1 cellular context compared by ENCODE assay signal in the genomic region with DNA sequence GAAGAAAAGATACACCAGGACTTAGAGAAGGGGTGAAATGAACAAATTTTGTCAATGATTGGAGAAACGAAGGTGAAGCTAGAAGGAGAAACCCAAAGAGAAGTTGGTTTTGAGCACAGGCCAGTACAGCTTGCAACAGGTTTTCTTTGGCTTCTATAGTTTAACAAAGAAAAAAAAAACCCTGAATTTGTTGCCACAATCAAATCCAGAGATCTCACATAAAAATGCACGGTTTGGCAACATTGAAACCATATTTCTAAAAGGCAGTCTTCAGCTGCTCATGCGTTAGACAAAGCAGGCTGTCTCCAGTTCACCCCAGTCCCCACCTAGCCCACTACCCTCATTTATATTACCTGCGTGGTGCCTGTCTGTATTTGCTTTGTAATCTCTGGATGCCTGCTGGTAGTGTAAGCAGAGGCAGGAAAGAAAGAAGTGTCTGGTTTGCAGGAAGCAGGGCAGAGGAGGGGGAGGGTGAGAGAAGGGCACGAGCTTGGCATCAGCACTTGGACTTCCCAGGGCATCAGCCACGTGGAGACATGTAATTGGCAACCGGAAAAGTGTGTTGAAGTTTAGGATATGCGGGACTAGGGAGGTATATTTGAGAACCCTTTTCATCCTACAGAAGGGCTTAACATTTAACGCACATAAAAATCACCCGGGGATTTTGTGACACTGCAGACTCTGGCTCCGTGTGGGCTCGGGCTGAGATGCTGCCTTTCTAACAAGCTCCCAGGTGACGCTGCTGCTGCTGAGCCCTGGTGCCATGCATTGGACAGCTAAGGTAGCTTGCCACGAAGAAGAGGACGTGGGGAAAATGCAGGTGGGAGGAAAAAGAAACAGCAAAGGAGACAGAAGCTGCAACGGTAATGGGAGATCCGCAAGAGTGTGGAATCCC.
TF ChIP-seq lines count a peak whose summit lies in the region.

No MANE protein-coding gene starts in this region.

TF ChIP-seq in endothelial cell of umbilical vein, 7 proteins besides CTCF, POLR2A, EP300 and RAD21:
- TF ChIP-seq JUN (IDR thresholded peaks at IDR 0.05; ENCODE audit: borderline replicate concordance, insufficient read depth, insufficient read length, low read depth) (no peak), FOS (IDR thresholded peaks at IDR 0.05; ENCODE audit: borderline replicate concordance, insufficient read depth, low read length) (no peak), GATA2 (IDR thresholded peaks at IDR 0.05; ENCODE audit: insufficient read depth, insufficient read length, low read depth, low read length) (no peak), MYC (IDR thresholded peaks at IDR 0.05; ENCODE audit: low read depth, low read length) (no peak)
TF ChIP-seq in endothelial cell of umbilical vein: peak in this region for 0.
